In the genomic region with DNA sequence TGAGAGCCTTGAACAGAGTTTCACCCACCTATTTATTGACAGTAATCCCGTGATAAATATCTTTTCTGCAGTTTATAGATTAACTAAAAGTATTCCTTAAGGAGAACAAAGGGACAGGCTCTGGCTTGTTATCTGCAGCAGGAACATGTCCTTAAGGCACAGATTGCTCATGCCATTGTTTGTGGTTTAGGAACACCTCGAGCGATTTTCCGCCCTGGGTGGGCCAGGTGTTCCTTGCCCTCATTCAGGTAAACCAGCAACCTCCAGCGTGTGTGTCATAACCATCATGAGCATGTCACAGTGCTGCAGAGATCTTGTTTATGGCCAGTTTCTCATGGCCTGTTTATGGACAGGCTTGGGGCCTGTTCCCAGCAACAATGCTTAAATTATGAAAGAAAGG, we compare ENCODE assay signal across 12 cellular contexts. TPM values are rescaled to one million over a fixed set of nuclear protein-coding genes. Genes with fewer than 3 reads are reported as not detected.
DNase-seq lines count a peak whose midpoint lies in the region; ATAC-seq, FAIRE-seq and TF ChIP-seq lines count a peak whose summit lies in the region.
"Not testable (repeated sequence)": the region's sequence is repeated elsewhere in the genome, so short reads cannot be mapped to it uniquely, and the experiment has no call there.
"Had no signal": no experiment of that assay in that cellular context is flagged by ENCODE, and none has a peak within 500 bp of the region (broad histone marks: within the 10 kb centered on the region; RNA-seq: fewer than 3 reads in every experiment).

No MANE protein-coding gene starts in this region.

- H3K27me3 ChIP-seq in CD4-positive, alpha-beta memory T cell (ENCODE audit: insufficient read depth, low read length); mammary epithelial cell (ENCODE audit: insufficient read depth, low read length); keratinocyte (ENCODE audit: control insufficient read depth, extremely low read depth, insufficient read depth, low read length): not testable (repeated sequence)

- peaks cover 86 to 87% of the 10 kb centered on the region in 2 donors for H3K36me3 Mint-ChIP-seq in CD4-positive, alpha-beta memory T cell
- H3K36me3 Mint-ChIP-seq in activated CD4-positive, alpha-beta T cell treated with anti-CD3 and anti-CD28 coated beads for 36 hours (ENCODE audit: low read depth), result peaks cover 68% of the 10 kb centered on the region
- peaks cover 52% of the 10 kb centered on the region for H3K36me3 Mint-ChIP-seq in activated naive CD4-positive, alpha-beta T cell treated with anti-CD3 and anti-CD28 coated beads, Interleukin-2, amount 50 U/mL, for 24 hours
- H3K36me3 Mint-ChIP-seq in natural killer cell, result peaks cover 20% of the 10 kb centered on the region

- H3K9me1 ChIP-seq in keratinocyte (ENCODE audit: control insufficient read depth, extremely low read depth, insufficient read depth, low read length), result not testable (repeated sequence)

- TF ChIP-seq CTCF in mammary epithelial cell (conservative IDR thresholded peaks at IDR 0.05 in 1 of 2, IDR thresholded peaks at IDR 0.05 in 1 of 2; ENCODE audit: extremely low read depth in 1 of 2, insufficient read depth in 1 of 2, low read depth in 1 of 2, low read length in 2 of 2); epithelial cell of esophagus (IDR thresholded peaks at IDR 0.05; ENCODE audit: insufficient read depth, low read depth, low read length, missing control alignments); keratinocyte (optimal IDR thresholded peaks at IDR 0.05 in 1 of 3, IDR thresholded peaks at IDR 0.05 in 1 of 3, conservative IDR thresholded peaks at IDR 0.05 in 1 of 3; ENCODE audit: extremely low read depth in 1 of 3, insufficient read depth in 2 of 3, low read length in 3 of 3); natural killer cell (IDR thresholded peaks at IDR 0.05): not testable (repeated sequence)

- FAIRE-seq in keratinocyte (lab: Jason Lieb, UNC), result not testable (repeated sequence)

- peaks cover 0 to 37% of the 10 kb centered on the region in 2 donors for H3K9me3 ChIP-seq in CD4-positive, alpha-beta memory T cell (ENCODE audit: control insufficient read depth in 1 of 2, low read length in 2 of 2)
- H3K9me3 ChIP-seq in mammary epithelial cell (replicated peaks; ENCODE audit: insufficient read depth, low read length); keratinocyte (ENCODE audit: control insufficient read depth, low read depth, low read length): not testable (repeated sequence)

- H3K4me3 Mint-ChIP-seq in CD4-positive, alpha-beta memory T cell, result peak overlapping the region in 2 of 8 donors; percentile 13 to 44
- not testable (repeated sequence) for H3K4me3 Mint-ChIP-seq in activated CD4-positive, alpha-beta T cell treated with anti-CD3 and anti-CD28 coated beads for 36 hours; activated naive CD4-positive, alpha-beta T cell treated with anti-CD3 and anti-CD28 coated beads, Interleukin-2, amount 50 U/mL, for 24 hours; natural killer cell

- H3K27ac Mint-ChIP-seq in CD4-positive, alpha-beta memory T cell, result peak overlapping the region in 5 of 7 donors; percentile 23 to 83 (median 42)
- H3K27ac Mint-ChIP-seq in activated CD4-positive, alpha-beta T cell treated with anti-CD3 and anti-CD28 coated beads for 36 hours, result peak overlapping the region; percentile 5
- H3K27ac Mint-ChIP-seq in activated naive CD4-positive, alpha-beta T cell treated with anti-CD3 and anti-CD28 coated beads, Interleukin-2, amount 50 U/mL, for 24 hours, result peak overlapping the region; percentile 97
- H3K27ac Mint-ChIP-seq in natural killer cell, result peak overlapping the region; percentile 92 to 97

- peaks cover 7 to 68% (median 45%) of the 10 kb centered on the region in 8 donors for H3K9me3 Mint-ChIP-seq in CD4-positive, alpha-beta memory T cell
- peaks cover 37% of the 10 kb centered on the region for H3K9me3 Mint-ChIP-seq in activated CD4-positive, alpha-beta T cell treated with anti-CD3 and anti-CD28 coated beads for 36 hours (ENCODE audit: low read depth)
- peaks cover 10% of the 10 kb centered on the region for H3K9me3 Mint-ChIP-seq in activated naive CD4-positive, alpha-beta T cell treated with anti-CD3 and anti-CD28 coated beads, Interleukin-2, amount 50 U/mL, for 24 hours
- not testable (repeated sequence) for H3K9me3 Mint-ChIP-seq in natural killer cell

- H3K27ac ChIP-seq in CD4-positive, alpha-beta memory T cell (ENCODE audit: low read depth, low read length), result not testable (repeated sequence)
- H3K27ac ChIP-seq in mammary epithelial cell (ENCODE audit: insufficient read depth, low read depth, low read length), result peak overlapping the region; percentile 48
- H3K27ac ChIP-seq in keratinocyte (ENCODE audit: control insufficient read depth, insufficient read depth, low read length), result peak overlapping the region; percentile 25

- not testable (repeated sequence) for H3K4me3 ChIP-seq in CD4-positive, alpha-beta memory T cell (ENCODE audit: low read length in 2 of 2); mammary epithelial cell (replicated peaks in 1 of 3; ENCODE audit: insufficient read depth in 1 of 3, low read depth in 2 of 3, low read length in 3 of 3); epithelial cell of esophagus (ENCODE audit: low read length); keratinocyte (ENCODE audit: control insufficient read depth in 2 of 3, extremely low read depth in 1 of 3, insufficient read depth in 2 of 3, low read depth in 1 of 3, low read length in 3 of 3)

- H3K9ac ChIP-seq in mammary epithelial cell (ENCODE audit: insufficient read depth, low read length); keratinocyte (ENCODE audit: control insufficient read depth, extremely low read depth, insufficient read depth, low read length): not testable (repeated sequence)

- not testable (repeated sequence) for H4K20me1 ChIP-seq in mammary epithelial cell (ENCODE audit: insufficient read depth, low read length); keratinocyte (ENCODE audit: control insufficient read depth, extremely low read depth, insufficient read depth, low read length)

- POLR2A ChIA-PET in CD4-positive, alpha-beta memory T cell (lab: Charles Lee; ENCODE audit: partially characterized antibody), result interaction anchor here (0.6 to 31.1 kb wide), 4 partner anchors 8 to 113 kb away, joined by 3 to 1079 read pairs (median 318); a partner anchor contains a TSS
- POLR2A ChIA-PET in activated CD4-positive, alpha-beta T cell treated with anti-CD3 and anti-CD28 coated beads for 36 hours (lab: Charles Lee), result not testable (repeated sequence)

- DNase-seq in CD4-positive, alpha-beta memory T cell; activated CD4-positive, alpha-beta T cell treated with anti-CD3 and anti-CD28 coated beads for 36 hours; natural killer cell: not testable (repeated sequence)
- DNase-seq in mammary epithelial cell, result peak; percentile 88
- peak; percentile 85 for DNase-seq in epithelial cell of esophagus (ENCODE audit: low read depth)
- DNase-seq in keratinocyte (ENCODE audit: low read depth, low spot score), result peak; percentile 60

- WGBS in mammary epithelial cell (ENCODE audit: low coverage, missing lambda C conversion rate), result 6% methylated on average over 5 of the region's 5 CpGs

- H3K79me2 ChIP-seq in mammary epithelial cell (ENCODE audit: insufficient read depth, low read length); keratinocyte (ENCODE audit: control insufficient read depth, insufficient read depth, low read length): not testable (repeated sequence)

- in situ Hi-C loops in mammary epithelial cell (cut with MboI; ENCODE audit: low sequenced_read_pairs in 2 of 2), result loop anchor here in 1 of 2 donors (10.0 kb wide), 1 partner anchor 278 kb away; a partner anchor contains a TSS

- H2AFZ ChIP-seq in mammary epithelial cell (ENCODE audit: low read depth, low read length); keratinocyte (ENCODE audit: control insufficient read depth, low read length): not testable (repeated sequence)

- H3K4me2 ChIP-seq in mammary epithelial cell (ENCODE audit: insufficient read depth, low read depth, low read length), result peak overlapping the region; percentile 22
- not testable (repeated sequence) for H3K4me2 ChIP-seq in keratinocyte (ENCODE audit: control insufficient read depth, extremely low read depth, insufficient read depth, low read depth, low read length)

- peaks cover 45% of the 10 kb centered on the region for H3K4me1 ChIP-seq in CD4-positive, alpha-beta memory T cell (ENCODE audit: insufficient read depth, low read length)
- peaks cover 21% of the 10 kb centered on the region for H3K4me1 ChIP-seq in mammary epithelial cell (ENCODE audit: insufficient read depth, low read length)
- not testable (repeated sequence) for H3K4me1 ChIP-seq in keratinocyte (ENCODE audit: control insufficient read depth, extremely low read depth, insufficient read depth, low read length)

- CTCF ChIA-PET in CD4-positive, alpha-beta memory T cell (lab: Charles Lee; ENCODE audit: partially characterized antibody); mammary epithelial cell (lab: Charles Lee; ENCODE audit: low non-redundant PET): not testable (repeated sequence)
- CTCF ChIA-PET in activated CD4-positive, alpha-beta T cell treated with anti-CD3 and anti-CD28 coated beads for 36 hours (lab: Charles Lee), result interaction anchor here (1.2 kb wide), 1 partner anchor 29 kb away, joined by 3 read pairs; no protein-coding TSS in a partner anchor

- intact Hi-C loops in CD4-positive, alpha-beta memory T cell (cut with micrococcal nuclease); activated CD4-positive, alpha-beta T cell treated with anti-CD3 and anti-CD28 coated beads for 36 hours (cut with DNase I, micrococcal nuclease); mammary epithelial cell (cut with micrococcal nuclease); natural killer cell (cut with micrococcal nuclease): not testable (repeated sequence)

- ATAC-seq in activated CD4-positive, alpha-beta T cell treated with anti-CD3 and anti-CD28 coated beads for 36 hours; natural killer cell: not testable (repeated sequence)

- H3K4me1 Mint-ChIP-seq in CD4-positive, alpha-beta memory T cell, result peaks cover 38 to 82% (median 59%) of the 10 kb centered on the region in 4 donors
- peaks cover 41% of the 10 kb centered on the region for H3K4me1 Mint-ChIP-seq in activated CD4-positive, alpha-beta T cell treated with anti-CD3 and anti-CD28 coated beads for 36 hours
- peaks cover 62% of the 10 kb centered on the region for H3K4me1 Mint-ChIP-seq in activated naive CD4-positive, alpha-beta T cell treated with anti-CD3 and anti-CD28 coated beads, Interleukin-2, amount 50 U/mL, for 24 hours
- H3K4me1 Mint-ChIP-seq in natural killer cell, result peaks cover 74 to 76% of the 10 kb centered on the region in 2 donors

- dilution Hi-C loops in mammary epithelial cell (cut with HindIII; ENCODE audit: low sequenced_read_pairs); keratinocyte (cut with MboI; ENCODE audit: extremely low pct_ligation_motif_present, low sequenced_read_pairs): not testable (repeated sequence)

- H3K27me3 Mint-ChIP-seq in CD4-positive, alpha-beta memory T cell; activated CD4-positive, alpha-beta T cell treated with anti-CD3 and anti-CD28 coated beads for 36 hours; activated naive CD4-positive, alpha-beta T cell treated with anti-CD3 and anti-CD28 coated beads, Interleukin-2, amount 50 U/mL, for 24 hours; natural killer cell (ENCODE audit: low read depth in 2 of 2): not testable (repeated sequence)

- not testable (repeated sequence) for H3K36me3 ChIP-seq in CD4-positive, alpha-beta memory T cell (ENCODE audit: insufficient read depth, low read length); mammary epithelial cell (ENCODE audit: insufficient read depth, low read length); keratinocyte (ENCODE audit: control insufficient read depth in 2 of 2, extremely low read depth in 1 of 2, insufficient read depth in 2 of 2, low read length in 2 of 2)

- not testable (repeated sequence) for BruUV-seq in mammary epithelial cell (replicated peaks; lab: Mats Ljungman, UMichigan)

RNA-seq across cellular contexts. Expression of a gene that starts 6.6 kb away (rescaled TPM):
- 10 to 100 TPM; 59.0 to 62.5 TPM for total RNA-seq in CD4-positive, alpha-beta memory T cell
- 10 to 100 TPM in 1 of 2 donors, 1 to 10 TPM in 1; 9.8 to 39.9 TPM for polyA plus RNA-seq in CD4-positive, alpha-beta memory T cell
- total RNA-seq in activated CD4-positive, alpha-beta T cell treated with anti-CD3 and anti-CD28 coated beads for 36 hours, result 1 to 10 TPM; 7.7 to 9.6 TPM
- total RNA-seq in mammary epithelial cell, result 1 to 10 TPM in 1 of 2 donors, not detected in 1; 3.6 TPM
- polyA plus RNA-seq in mammary epithelial cell, result 1.2 TPM
- polyA minus RNA-seq in mammary epithelial cell, result not detected
- polyA plus RNA-seq in keratinocyte, result 0.06 to 0.26 TPM (median 0.14 TPM) in 3 replicates
- not detected for polyA plus RNA-seq in keratinocyte (2011; ENCODE audit: low read depth)
- 0.04 TPM in 2 replicates for polyA plus RNA-seq in keratinocyte (2011; cell fraction: cytosol; rRNA removed)
- polyA plus RNA-seq in keratinocyte (2011; cell fraction: nucleus; rRNA removed), result 0.11 and 0.13 TPM in 2 replicates
- 0.03 and 0.16 TPM in 2 replicates for polyA plus RNA-seq in keratinocyte (2012; ENCODE audit: low replicate concordance)
- 0.10 TPM in 1 of 3 replicates, not detected in the others for polyA minus RNA-seq in keratinocyte
- not detected for polyA minus RNA-seq in keratinocyte (2011; cell fraction: cytosol; rRNA and poly(A)+ RNA removed)
- not detected in 2 replicates for polyA minus RNA-seq in keratinocyte (2011; cell fraction: nucleus; rRNA and poly(A)+ RNA removed)
- total RNA-seq in natural killer cell, result 10 to 100 TPM in 1 of 3 donors, 1 to 10 TPM in 2; 6.7 to 17.7 (median 8.4) TPM
- total RNA-seq: A673, Daoy, GM23248, H4 had no signal
- polyA plus RNA-seq: AG04450, GM23248 had no signal

RNA-seq across cellular contexts. Expression of a gene that starts 57.6 kb away (rescaled TPM):
- 100 to 1,000 TPM; 464 to 476 TPM for total RNA-seq in CD4-positive, alpha-beta memory T cell
- polyA plus RNA-seq in CD4-positive, alpha-beta memory T cell, result 1,000 to 10,000 TPM in 1 of 2 donors, 100 to 1,000 TPM in 1; 557 to 1,096 TPM
- total RNA-seq in activated CD4-positive, alpha-beta T cell treated with anti-CD3 and anti-CD28 coated beads for 36 hours, result 10 to 100 TPM; 34.5 to 36.9 TPM
- total RNA-seq in mammary epithelial cell (not detected), natural killer cell (100 to 1,000 TPM in 1 of 3 donors, 10 to 100 TPM in 2; 66.3 to 100 (median 67.6) TPM)
- polyA plus RNA-seq in mammary epithelial cell (not detected), keratinocyte (not detected in 3 replicates)
- polyA minus RNA-seq in mammary epithelial cell (not detected), keratinocyte (not detected in 3 replicates)
- polyA plus RNA-seq in keratinocyte (2011; ENCODE audit: low read depth), result not detected
- polyA plus RNA-seq in keratinocyte (2011; cell fraction: cytosol; rRNA removed), result not detected in 2 replicates
- not detected in 2 replicates for polyA plus RNA-seq in keratinocyte (2011; cell fraction: nucleus; rRNA removed)
- polyA plus RNA-seq in keratinocyte (2012; ENCODE audit: low replicate concordance), result not detected in 2 replicates
- polyA minus RNA-seq in keratinocyte (2011; cell fraction: cytosol; rRNA and poly(A)+ RNA removed), result not detected
- polyA minus RNA-seq in keratinocyte (2011; cell fraction: nucleus; rRNA and poly(A)+ RNA removed), result not detected in 2 replicates
- total RNA-seq: A673, Daoy, GM23248, H4 had no signal
- polyA plus RNA-seq: AG04450, GM23248 had no signal

Comparison
In these comparisons a context has a peak if more than half of its experiments do, and no peak if none do; other contexts are left out.
1. H3K27ac Mint-ChIP-seq: peak in every context shown above with its lines; median percentile 97 in activated naive CD4-positive, alpha-beta T cell treated with anti-CD3 and anti-CD28 coated beads, Interleukin-2, amount 50 U/mL, for 24 hours; 94 in natural killer cell; 42 in CD4-positive, alpha-beta memory T cell; 5 in activated CD4-positive, alpha-beta T cell treated with anti-CD3 and anti-CD28 coated beads for 36 hours.
2. RNA of a gene that starts 57.6 kb away (total RNA-seq): 464 to 476 TPM in CD4-positive, alpha-beta memory T cell, 66.3 to 100 TPM in natural killer cell and 34.5 to 36.9 TPM in activated CD4-positive, alpha-beta T cell treated with anti-CD3 and anti-CD28 coated beads for 36 hours; not detected in mammary epithelial cell; every median in the first group is over 10 times any median in the second.